9 cellular contexts compared by ENCODE assay signal in the genomic region with DNA sequence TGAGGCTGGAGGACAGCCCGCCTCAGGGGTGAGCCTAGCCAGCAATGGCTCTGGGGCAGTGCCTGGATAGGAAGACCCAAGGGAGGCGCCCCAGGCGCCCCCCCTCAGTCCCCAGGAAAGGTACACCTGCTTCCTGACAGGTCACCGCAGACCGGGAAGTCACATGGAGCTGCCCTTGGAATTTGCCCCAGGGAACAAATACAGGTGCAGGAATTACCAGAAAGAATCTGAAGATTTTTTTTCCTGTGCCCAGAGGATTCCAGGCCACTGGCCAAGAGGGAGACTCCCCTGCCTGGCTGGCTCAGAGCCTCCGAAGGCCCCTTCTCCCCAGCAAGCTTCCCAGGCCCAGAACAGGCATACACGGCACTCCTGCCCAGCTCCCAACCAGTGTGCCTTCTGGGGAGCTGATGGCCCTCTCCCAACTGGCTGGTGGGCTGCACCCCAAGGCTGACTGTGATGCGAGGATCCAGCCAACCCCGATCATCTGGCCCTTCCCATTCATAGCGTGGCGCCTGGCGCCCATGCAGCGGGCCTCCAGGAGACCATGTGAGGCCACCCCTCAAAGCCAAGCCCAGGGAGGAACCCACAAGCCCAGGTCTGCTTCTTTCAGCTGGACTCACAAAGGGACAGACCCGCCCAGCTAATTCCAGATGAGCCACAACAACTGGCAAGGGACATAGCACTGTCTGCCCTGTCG. TPM values are rescaled to one million over a fixed set of nuclear protein-coding genes. Genes with fewer than 3 reads are reported as not detected.
A peak's percentile ranks its signal among the peaks of the same experiment; 100 is the strongest.
DNase-seq lines count a peak whose midpoint lies in the region; ATAC-seq and TF ChIP-seq lines count a peak whose summit lies in the region.
"Had no signal": no experiment of that assay in that cellular context is flagged by ENCODE, and none has a peak within 500 bp of the region (broad histone marks: within the 10 kb centered on the region; RNA-seq: fewer than 3 reads in every experiment).

No MANE protein-coding gene starts in this region.

- H3K4me3 ChIP-seq in left ventricle myocardium inferior = peak overlapping the region; percentile 83
- H3K4me3 ChIP-seq in right atrium auricular region = no peak overlapping the region
- H3K4me3 ChIP-seq in body of pancreas = peak overlapping the region; percentile 32 to 40
- peak overlapping the region in 3 of 4 donors; percentile 22 to 76 (median 75) for H3K4me3 ChIP-seq in upper lobe of left lung

- H3K36me3 ChIP-seq in left ventricle myocardium inferior (no peaks in the 10 kb centered on the region), right atrium auricular region (no peaks in the 10 kb centered on the region), body of pancreas (replicated peaks in 1 of 2; ENCODE audit: insufficient read depth in 1 of 2, low read depth in 2 of 2) (no peaks in the 10 kb centered on the region), upper lobe of left lung (no peaks in the 10 kb centered on the region)
- H3K36me3 ChIP-seq: gastroesophageal sphincter had no signal

- no peaks in the 10 kb centered on the region for H3K27me3 ChIP-seq in left ventricle myocardium inferior (ENCODE audit: low read depth)
- H3K27me3 ChIP-seq in right atrium auricular region = no peaks in the 10 kb centered on the region
- H3K27me3 ChIP-seq in body of pancreas = no peaks in the 10 kb centered on the region
- no peaks in the 10 kb centered on the region for H3K27me3 ChIP-seq in upper lobe of left lung
- H3K27me3 ChIP-seq: gastroesophageal sphincter had no signal

- H3K27ac ChIP-seq in left ventricle myocardium inferior (replicated peaks) (peak overlapping the region; percentile 92), right atrium auricular region (no peak overlapping the region), body of pancreas (peak overlapping the region; percentile 92 to 99 (median 92)), upper lobe of left lung (peak overlapping the region; percentile 74 to 86 (median 80))
- H3K27ac ChIP-seq: gastroesophageal sphincter had no signal

- peak; percentile 50 to 58 (median 54) for TF ChIP-seq POLR2A in body of pancreas (IDR thresholded peaks at IDR 0.05)
- peak in 1 of 4 donors; percentile 15 for TF ChIP-seq POLR2A in upper lobe of left lung (IDR thresholded peaks at IDR 0.05)

- H3K4me1 ChIP-seq in left ventricle myocardium inferior (peaks cover 91% of the 10 kb centered on the region), right atrium auricular region (peaks cover 0 to 85% of the 10 kb centered on the region in 2 donors), body of pancreas (peaks cover 87% of the 10 kb centered on the region), upper lobe of left lung (peaks cover 21 to 81% (median 59%) of the 10 kb centered on the region in 4 donors)

- 14% methylated on average over 15 of the region's 15 CpGs; no CpG with 5 or more reads in 1 of the 2 donors for WGBS in body of pancreas, 2 donors
- WGBS in upper lobe of left lung, 2 donors = 60 to 73% methylated on average over 1 to 14 of the region's 15 CpGs

- intact Hi-C loops in left ventricle myocardium inferior (cut with micrococcal nuclease) (no loop called here), body of pancreas (cut with DNase I) (no loop called here)

- TF ChIP-seq EP300 in upper lobe of left lung (IDR thresholded peaks at IDR 0.05) = peak in 1 of 4 donors; percentile 60

- ATAC-seq in body of pancreas (peak; percentile 40), upper lobe of left lung (ENCODE audit: low FRiP score in 2 of 2) (peak in 1 of 2 donors; percentile 54), GM19467 (IDR thresholded peaks at IDR 0.05; ENCODE audit: unreplicated experiment) (no peak)
- ATAC-seq: gastroesophageal sphincter had no signal

- DNase-seq in left ventricle myocardium inferior (no peak), right atrium auricular region (ENCODE audit: low spot score) (no peak), body of pancreas (peak; percentile 91 to 97 (median 95)), medulla oblongata (ENCODE audit: extremely low spot score) (peak; percentile 39), upper lobe of left lung (peak; percentile 79 to 83), NCI-H446 (lab: John Stamatoyannopoulos, UW) (no peak), iPS-NIHi11 (ENCODE audit: low spot score) (no peak)

- H3K9me3 ChIP-seq in left ventricle myocardium inferior (replicated peaks) (no peaks in the 10 kb centered on the region), right atrium auricular region (no peaks in the 10 kb centered on the region), body of pancreas (no peaks in the 10 kb centered on the region), upper lobe of left lung (no peaks in the 10 kb centered on the region)
- H3K9me3 ChIP-seq: gastroesophageal sphincter had no signal

- TF ChIP-seq CTCF in left ventricle myocardium inferior (IDR thresholded peaks at IDR 0.05; ENCODE audit: borderline replicate concordance) (no peak), right atrium auricular region (IDR thresholded peaks at IDR 0.05) (no peak), body of pancreas (IDR thresholded peaks at IDR 0.05) (no peak), upper lobe of left lung (IDR thresholded peaks at IDR 0.05) (no peak)

RNA-seq across cellular contexts. Expression of gene TPRN, which starts 2.3 kb away (rescaled TPM):
- total RNA-seq in left ventricle myocardium inferior (18.0 TPM), right atrium auricular region (1 to 10 TPM; 6.4 to 6.8 TPM), body of pancreas (10 to 100 TPM; 90.0 to 91.3 TPM), upper lobe of left lung (10 to 100 TPM; 18.9 to 33.1 (median 27.1) TPM)

RNA-seq across cellular contexts. Expression of gene TMEM203, which starts 7.2 kb away (rescaled TPM):
- 47.6 TPM for total RNA-seq in left ventricle myocardium inferior
- total RNA-seq in right atrium auricular region = 10 to 100 TPM; 31.4 to 33.9 TPM
- total RNA-seq in body of pancreas = 10 to 100 TPM; 11.9 to 18.1 TPM
- 10 to 100 TPM; 17.8 to 35.5 (median 31.1) TPM for total RNA-seq in upper lobe of left lung

RNA-seq across cellular contexts. Expression of gene NDOR1, which starts 7.3 kb away (rescaled TPM):
- total RNA-seq in left ventricle myocardium inferior = 6.5 TPM
- total RNA-seq in right atrium auricular region = 1 to 10 TPM; 6.6 TPM
- total RNA-seq in body of pancreas = 10 to 100 TPM; 17.1 to 22.7 TPM
- 10 to 100 TPM in 4 of 6 donors, 1 to 10 TPM in 2; 7.7 to 54.5 (median 18.5) TPM for total RNA-seq in upper lobe of left lung

RNA-seq across cellular contexts. Expression of gene SSNA1, which starts 9.7 kb away (rescaled TPM):
- total RNA-seq in left ventricle myocardium inferior (72.3 TPM), right atrium auricular region (10 to 100 TPM; 67.1 to 72.0 TPM), body of pancreas (10 to 100 TPM; 62.3 to 79.1 TPM), upper lobe of left lung (100 to 1,000 TPM in 1 of 6 donors, 10 to 100 TPM in 5; 39.8 to 110 (median 73.0) TPM)

RNA-seq across cellular contexts. Expression of gene ANAPC2, which starts 9.8 kb away (rescaled TPM):
- total RNA-seq in left ventricle myocardium inferior (34.7 TPM), right atrium auricular region (10 to 100 TPM; 10.8 to 12.1 TPM), body of pancreas (10 to 100 TPM; 24.1 to 51.7 TPM), upper lobe of left lung (100 to 1,000 TPM in 1 of 6 donors, 10 to 100 TPM in 5; 31.9 to 174 (median 67.3) TPM)

Comparison
In these comparisons a context has a peak if more than half of its experiments do, and no peak if none do; other contexts are left out.
1. H3K27ac ChIP-seq: peak in left ventricle myocardium inferior (single experiment), body of pancreas (4 of 4) and upper lobe of left lung (4 of 4); none in right atrium auricular region (0 of 2).
2. H3K4me3 ChIP-seq: peak in left ventricle myocardium inferior (single experiment), body of pancreas (2 of 2) and upper lobe of left lung (3 of 4); none in right atrium auricular region (0 of 2).
3. DNase-seq: peak in body of pancreas (4 of 4), medulla oblongata (single experiment) and upper lobe of left lung (2 of 2); none in left ventricle myocardium inferior (single experiment), right atrium auricular region (single experiment), NCI-H446 (0 of 2) and iPS-NIHi11 (single experiment).